ENCODE assay signal across 22 cellular contexts in genomic region chrX:154513662-154514204, GRCh38. TPM values are rescaled to one million over a fixed set of nuclear protein-coding genes. Genes with fewer than 3 reads are reported as not detected.
DNase-seq lines count a peak whose midpoint lies in the region; ATAC-seq and TF ChIP-seq lines count a peak whose summit lies in the region.
"Had no signal": no experiment of that assay in that cellular context is flagged by ENCODE, and none has a peak within 500 bp of the region (broad histone marks: within the 10 kb centered on the region; RNA-seq: fewer than 3 reads in every experiment).

No MANE protein-coding gene starts in this region.

- H3K9me3 ChIP-seq in CD8-positive, alpha-beta T cell (ENCODE audit: low read length), result no peaks in the 10 kb centered on the region
- H3K9me3 ChIP-seq: neutrophil, SJCRH30, testis had no signal

- peaks cover 40% of the 10 kb centered on the region for H3K4me1 ChIP-seq in CD8-positive, alpha-beta T cell (ENCODE audit: insufficient read depth, low read length)
- H3K4me1 ChIP-seq: SJCRH30 had no signal

- DNase-seq in activated T-cell treated with anti-CD3 and anti-CD28 coated beads, Interleukin-2, amount 50 U/mL, for 24 hours, result no peak
- DNase-seq in activated T-cell treated with anti-CD3 and anti-CD28 coated beads, Interleukin-2, amount 50 U/mL, for 1 hour, result no peak
- DNase-seq in CD8-positive, alpha-beta T cell, result no peak
- no peak for DNase-seq in NCI-H345 (lab: John Stamatoyannopoulos, UW)
- no peak for DNase-seq in EL
- no peak for DNase-seq in SHP77 (lab: John Stamatoyannopoulos, UW)
- DNase-seq: DMS153; GDM1; glutamatergic neuron; HCEC 1CT; NCI-H1105 treated with DMSO at 0.1 percent for 48 hours; NCI-H510A; NK-92 treated with Interleukin-12 subunit alpha and Interleukin-12 subunit beta, amount 100 ng/mL, for 24 hours; SJCRH30; T-helper 9 cell; testis had no signal

- no peak for ATAC-seq in CD8-positive, alpha-beta T cell
- ATAC-seq: Panc1 had no signal

- H3K36me3 ChIP-seq in CD8-positive, alpha-beta T cell (ENCODE audit: insufficient read depth, low read length), result no peaks in the 10 kb centered on the region
- H3K36me3 ChIP-seq: neutrophil, SJCRH30 had no signal

- H3K36me3 Mint-ChIP-seq in activated T-cell treated with anti-CD3 and anti-CD28 coated beads, Interleukin-2, amount 50 U/mL, for 24 hours (ENCODE audit: low read depth), result peaks cover 32% of the 10 kb centered on the region
- H3K36me3 Mint-ChIP-seq in CD8-positive, alpha-beta T cell, result peaks cover 16% of the 10 kb centered on the region
- peaks cover 4% of the 10 kb centered on the region for H3K36me3 Mint-ChIP-seq in activated naive CD8-positive, alpha-beta T cell
- peaks cover 23% of the 10 kb centered on the region for H3K36me3 Mint-ChIP-seq in nephron (ENCODE audit: low read depth)

- H3K27ac ChIP-seq in CD8-positive, alpha-beta T cell (ENCODE audit: low read depth, low read length), result no peak overlapping the region
- H3K27ac ChIP-seq: BLaER1 treated with 17β-estradiol and CSF1 and Interleukin-3, amounts not matched to agents 10 nM and 100 nM; coronary artery; neutrophil; SJCRH30; testis had no signal

- peaks cover 29% of the 10 kb centered on the region for H3K4me1 Mint-ChIP-seq in activated T-cell treated with anti-CD3 and anti-CD28 coated beads, Interleukin-2, amount 50 U/mL, for 24 hours (ENCODE audit: low read depth)
- peaks cover 33% of the 10 kb centered on the region for H3K4me1 Mint-ChIP-seq in CD8-positive, alpha-beta T cell (ENCODE audit: low read depth)
- H3K4me1 Mint-ChIP-seq in activated naive CD8-positive, alpha-beta T cell (ENCODE audit: low read depth), result peaks cover 28% of the 10 kb centered on the region
- peaks cover 24% of the 10 kb centered on the region for H3K4me1 Mint-ChIP-seq in nephron

- no peak for TF ChIP-seq CTCF in CD8-positive, alpha-beta T cell (IDR thresholded peaks at IDR 0.05)
- no peak for TF ChIP-seq CTCF in nephron (IDR thresholded peaks at IDR 0.05; ENCODE audit: unreplicated experiment in 3 of 3)

- CTCF ChIA-PET in CD8-positive, alpha-beta T cell (lab: Charles Lee), result no interaction called here

- peak overlapping the region; percentile 6 for H3K4me3 Mint-ChIP-seq in activated T-cell treated with anti-CD3 and anti-CD28 coated beads, Interleukin-2, amount 50 U/mL, for 24 hours
- peak overlapping the region; percentile 59 for H3K4me3 Mint-ChIP-seq in CD8-positive, alpha-beta T cell
- H3K4me3 Mint-ChIP-seq in activated naive CD8-positive, alpha-beta T cell, result peak overlapping the region; percentile 51
- H3K4me3 Mint-ChIP-seq in nephron, result peak overlapping the region; percentile 63 to 74 (median 65)

- intact Hi-C loops in CD8-positive, alpha-beta T cell (cut with DNase I, micrococcal nuclease), result no loop called here

- peaks cover 33% of the 10 kb centered on the region for H3K27me3 Mint-ChIP-seq in activated T-cell treated with anti-CD3 and anti-CD28 coated beads, Interleukin-2, amount 50 U/mL, for 24 hours
- no peaks in the 10 kb centered on the region for H3K27me3 Mint-ChIP-seq in CD8-positive, alpha-beta T cell (ENCODE audit: low read depth)
- no peaks in the 10 kb centered on the region for H3K27me3 Mint-ChIP-seq in activated naive CD8-positive, alpha-beta T cell
- peaks cover under 1% of the 10 kb centered on the region for H3K27me3 Mint-ChIP-seq in nephron (ENCODE audit: low read depth)

- POLR2A ChIA-PET in CD8-positive, alpha-beta T cell (lab: Charles Lee), result interaction anchor here (1.7 kb wide), 1 partner anchor 24 kb away, joined by 13 read pairs; the partner anchor contains the start of gene SLC10A3

- no peaks in the 10 kb centered on the region for H3K27me3 ChIP-seq in CD8-positive, alpha-beta T cell (ENCODE audit: insufficient read depth, low read length)
- H3K27me3 ChIP-seq: neutrophil, SJCRH30, testis had no signal

- H3K4me3 ChIP-seq in CD8-positive, alpha-beta T cell (ENCODE audit: low read depth, low read length), result no peak overlapping the region
- H3K4me3 ChIP-seq: BLaER1 treated with 17β-estradiol and CSF1 and Interleukin-3, amounts not matched to agents 10 nM and 100 nM; coronary artery; SJCRH30; testis had no signal

- peak overlapping the region; percentile 65 for H3K27ac Mint-ChIP-seq in activated T-cell treated with anti-CD3 and anti-CD28 coated beads, Interleukin-2, amount 50 U/mL, for 24 hours
- H3K27ac Mint-ChIP-seq in CD8-positive, alpha-beta T cell, result peak overlapping the region; percentile 82
- H3K27ac Mint-ChIP-seq in activated naive CD8-positive, alpha-beta T cell, result peak overlapping the region; percentile 72
- peak overlapping the region in 2 of 3 experiments; percentile 12 to 76 for H3K27ac Mint-ChIP-seq in nephron

- no peaks in the 10 kb centered on the region for H3K9me3 Mint-ChIP-seq in activated T-cell treated with anti-CD3 and anti-CD28 coated beads, Interleukin-2, amount 50 U/mL, for 24 hours
- H3K9me3 Mint-ChIP-seq in CD8-positive, alpha-beta T cell, result no peaks in the 10 kb centered on the region
- no peaks in the 10 kb centered on the region for H3K9me3 Mint-ChIP-seq in activated naive CD8-positive, alpha-beta T cell (ENCODE audit: low read depth)
- peaks cover 23% of the 10 kb centered on the region for H3K9me3 Mint-ChIP-seq in nephron

RNA-seq across cellular contexts. Expression of gene FAM3A, which starts 2.3 kb away (rescaled TPM):
- total RNA-seq in CD8-positive, alpha-beta T cell, result 10 to 100 TPM; 37.7 to 41.7 TPM

RNA-seq across cellular contexts. Expression of gene SLC10A3, which starts 23.3 kb away (rescaled TPM):
- 10 to 100 TPM; 22.3 to 23.0 TPM for total RNA-seq in CD8-positive, alpha-beta T cell

RNA-seq across cellular contexts. Expression of gene UBL4A, which starts 27.3 kb away (rescaled TPM):
- 1 to 10 TPM; 3.1 to 6.4 TPM for total RNA-seq in CD8-positive, alpha-beta T cell

RNA-seq across cellular contexts. Expression of gene G6PD, which starts 32.9 kb away (rescaled TPM):
- 10 to 100 TPM; 27.5 to 31.5 TPM for total RNA-seq in CD8-positive, alpha-beta T cell

RNA-seq across cellular contexts. Expression of gene IKBKG, which starts 33.7 kb away (rescaled TPM):
- 10 to 100 TPM; 34.7 to 37.4 TPM for total RNA-seq in CD8-positive, alpha-beta T cell

Comparison
In these comparisons a context has a peak if more than half of its experiments do, and no peak if none do; other contexts are left out.
1. H3K4me3 Mint-ChIP-seq: peak in every context shown above with its lines; median percentile 65 in nephron; 59 in CD8-positive, alpha-beta T cell; 51 in activated naive CD8-positive, alpha-beta T cell; 6 in activated T-cell treated with anti-CD3 and anti-CD28 coated beads, Interleukin-2, amount 50 U/mL, for 24 hours.